8 cellular contexts compared by ENCODE assay signal in genomic region chr19:46745030-46745429, GRCh38. TPM values are rescaled to one million over a fixed set of nuclear protein-coding genes. Genes with fewer than 3 reads are reported as not detected.
DNase-seq lines count a peak whose midpoint lies in the region; ATAC-seq and TF ChIP-seq lines count a peak whose summit lies in the region.

No MANE protein-coding gene starts in this region.

- H3K9me3 ChIP-seq in AG04450 (ENCODE audit: control insufficient read depth, insufficient read depth, low read length): no peaks in the 10 kb centered on the region
- H3K9me3 ChIP-seq in duodenal mucosa (ENCODE audit: control insufficient read depth in 1 of 2, low read length in 2 of 2): no peaks in the 10 kb centered on the region

- H3K4me1 Mint-ChIP-seq in naive B cell: peaks cover 54 to 66% (median 65%) of the 10 kb centered on the region in 3 donors

- peak overlapping the region; percentile 87 to 98 (median 91) for H3K4me3 Mint-ChIP-seq in naive B cell

- no peaks in the 10 kb centered on the region for H3K36me3 Mint-ChIP-seq in naive B cell

- no peaks in the 10 kb centered on the region for H3K27me3 Mint-ChIP-seq in naive B cell

- POLR2A ChIA-PET in AG04450 (lab: Yijun Ruan, JAX): no interaction called here

- TF ChIP-seq CTCF in AG04450 (IDR thresholded peaks at IDR 0.05; ENCODE audit: low read depth, low read length): no peak
- TF ChIP-seq CTCF in LNCaP clone FGC (IDR thresholded peaks at IDR 0.05; ENCODE audit: control insufficient read depth, extremely low read depth, insufficient read depth): no peak

- H3K4me3 ChIP-seq in AG04450 (ENCODE audit: low read depth, low read length) (peak overlapping the region; percentile 89), LNCaP clone FGC (ENCODE audit: low read depth, low read length) (peak overlapping the region; percentile 81), duodenal mucosa (ENCODE audit: low read depth in 1 of 2, low read length in 2 of 2) (peak overlapping the region; percentile 82 to 91)

- H3K9me3 Mint-ChIP-seq in naive B cell: no peaks in the 10 kb centered on the region

- no peak for ATAC-seq in naive B cell (ENCODE audit: low read depth in 2 of 2)

- CTCF ChIA-PET in AG04450 (lab: Charles Lee): no interaction called here

- H3K27ac ChIP-seq in AG04450 (ENCODE audit: low read depth, low read length) (no peak overlapping the region), duodenal mucosa (ENCODE audit: low read depth, low read length) (no peak overlapping the region)

- peaks cover 13 to 22% of the 10 kb centered on the region in 2 donors for H3K4me1 ChIP-seq in duodenal mucosa (ENCODE audit: control insufficient read depth in 1 of 2, insufficient read depth in 2 of 2, low read length in 2 of 2)

- H3K9ac ChIP-seq in duodenal mucosa (ENCODE audit: low read depth in 1 of 2, low read length in 2 of 2): peak overlapping the region; percentile 85 to 96

- peak overlapping the region; percentile 63 to 95 (median 93) for H3K27ac Mint-ChIP-seq in naive B cell

- H3K27me3 ChIP-seq in AG04450 (ENCODE audit: control insufficient read depth, insufficient read depth, low read length): no peaks in the 10 kb centered on the region
- H3K27me3 ChIP-seq in duodenal mucosa (ENCODE audit: control insufficient read depth in 1 of 2, insufficient read depth in 2 of 2, low read length in 2 of 2): no peaks in the 10 kb centered on the region

- DNase-seq in AG04450 (ENCODE audit: low read depth, low spot score) (no peak), LNCaP clone FGC (ENCODE audit: low read depth) (no peak), naive B cell (no peak), mesenteric fat pad (ENCODE audit: low spot score) (no peak), SW480 (ENCODE audit: low spot score) (no peak), NCI-H226 (no peak), amygdala (lab: John Stamatoyannopoulos, UW) (no peak)

- H3K36me3 ChIP-seq in duodenal mucosa (ENCODE audit: control insufficient read depth in 1 of 2, insufficient read depth in 2 of 2, low read length in 2 of 2): peaks cover 0 to 20% of the 10 kb centered on the region in 2 donors

RNA-seq across cellular contexts. Expression of gene FKRP, which starts 0.8 kb away (rescaled TPM):
- 12.1 and 12.6 TPM in 2 replicates for polyA plus RNA-seq in AG04450 (2011; rRNA removed)
- 6.4 and 10.8 TPM in 2 replicates for polyA minus RNA-seq in AG04450 (2011; rRNA and poly(A)+ RNA removed)
- polyA plus RNA-seq in naive B cell (ENCODE audit: low read depth in 6 of 6): 10 to 100 TPM in 1 of 6 donors, 1 to 10 TPM in 5; 2.0 to 10.1 (median 6.0) TPM
- 13.2 TPM for total RNA-seq in mesenteric fat pad

RNA-seq across cellular contexts. Expression of gene STRN4, which starts 1.2 kb away (rescaled TPM):
- polyA plus RNA-seq in AG04450 (2011; rRNA removed) (48.1 and 59.3 TPM in 2 replicates), naive B cell (ENCODE audit: low read depth in 6 of 6) (10 to 100 TPM in 5 of 6 donors, 1 to 10 TPM in 1; 6.0 to 38.0 (median 15.5) TPM)
- polyA minus RNA-seq in AG04450 (2011; rRNA and poly(A)+ RNA removed): 41.8 and 59.4 TPM in 2 replicates
- total RNA-seq in mesenteric fat pad: 72.9 TPM

RNA-seq across cellular contexts. Expression of gene PRKD2, which starts 28.1 kb away (rescaled TPM):
- polyA plus RNA-seq in AG04450 (2011; rRNA removed) (6.7 and 10.3 TPM in 2 replicates), naive B cell (ENCODE audit: low read depth in 6 of 6) (100 to 1,000 TPM in 1 of 6 donors, 10 to 100 TPM in 5; 66.7 to 156 (median 72.6) TPM)
- polyA minus RNA-seq in AG04450 (2011; rRNA and poly(A)+ RNA removed): 15.2 and 18.8 TPM in 2 replicates
- 43.2 TPM for total RNA-seq in mesenteric fat pad

RNA-seq across cellular contexts. Expression of gene SLC1A5, which starts 43.4 kb away (rescaled TPM):
- polyA plus RNA-seq in AG04450 (2011; rRNA removed): 314 and 342 TPM in 2 replicates
- polyA minus RNA-seq in AG04450 (2011; rRNA and poly(A)+ RNA removed): 284 and 361 TPM in 2 replicates
- polyA plus RNA-seq in naive B cell (ENCODE audit: low read depth in 6 of 6): 10 to 100 TPM in 2 of 6 donors, 1 to 10 TPM in 4; 4.9 to 12.1 (median 7.9) TPM
- total RNA-seq in mesenteric fat pad: 168 TPM
